ENCODE assay signal across 21 cellular contexts in genomic region chr15:55574096-55574495, GRCh38. TPM values are rescaled to one million over a fixed set of nuclear protein-coding genes. Genes with fewer than 3 reads are reported as not detected.
"Had no signal": no experiment of that assay in that cellular context is flagged by ENCODE, and none has a peak within 500 bp of the region (broad histone marks: within the 10 kb centered on the region; RNA-seq: fewer than 3 reads in every experiment).

No MANE protein-coding gene starts in this region.

- H3K4me1 ChIP-seq: colonic mucosa, lower lobe of right lung, pancreas, right lobe of liver, stomach, vagina had no signal

- H3K36me3 ChIP-seq: colonic mucosa, lower lobe of right lung, pancreas, right lobe of liver, stomach, thyroid gland, vagina had no signal

- H3K4me3 ChIP-seq: colonic mucosa, lower lobe of right lung, pancreas, right lobe of liver, stomach, thyroid gland, vagina had no signal

- H3K9me3 ChIP-seq: colonic mucosa, lower lobe of right lung, pancreas, right lobe of liver, stomach, thyroid gland, vagina had no signal

- H3K27me3 ChIP-seq: colonic mucosa, pancreas, stomach, thyroid gland, vagina had no signal

- ATAC-seq: esophagus mucosa; left ventricle myocardium superior; lower lobe of right lung; naive thymus-derived CD8-positive, alpha-beta T cell; pancreas; right lobe of liver; stimulated activated effector memory CD8-positive, alpha-beta T cell treated with anti-CD3 and anti-CD28 coated beads, Interleukin-12 subunit alpha, Interleukin-12 subunit beta, amount 100 ng/mL, for 72 hours had no signal

- H3K27ac ChIP-seq: colonic mucosa, epithelial cell of prostate, lower lobe of right lung, pancreas, right lobe of liver, stomach, thyroid gland, vagina had no signal

- DNase-seq: colonic mucosa; effector CD8-positive, alpha-beta T cell; endodermal cell; head of caudate nucleus; left ventricle myocardium superior; lower lobe of right lung; naive thymus-derived CD8-positive, alpha-beta T cell; nephron progenitor cell; nucleus accumbens; pancreas; right lobe of liver; stimulated activated CD4-positive, alpha-beta T cell treated with anti-CD3 and anti-CD28 coated beads, Interleukin-2, amount 100 ng/mL, for 24 hours; stimulated activated CD4-positive, alpha-beta T cell treated with anti-CD3 and anti-CD28 coated beads, Interleukin-4, amount 100 ng/mL, for 24 hours; stimulated activated naive CD4-positive, alpha-beta T cell treated with Interleukin-2 at 50 U/mL for 16 hours; stomach; thyroid gland; trophoblast cell had no signal

RNA-seq across cellular contexts. Expression of gene PYGO1, which starts 14.0 kb away (rescaled TPM):
- total RNA-seq: naive thymus-derived CD8-positive, alpha-beta T cell had no signal
- polyA plus RNA-seq: naive thymus-derived CD8-positive, alpha-beta T cell had no signal
